Comparison of ENCODE assay signal across 1 cellular context in genomic region chr2:3423492-3424170, GRCh38.
TF ChIP-seq lines count a peak whose summit lies in the region.

No MANE protein-coding gene starts in this region.

TF ChIP-seq in GM23338, 12 proteins besides CTCF, POLR2A, EP300 and RAD21 (continued from another document):
- TF ChIP-seq ZNF462 (CRISPR knock-in tag; IDR thresholded peaks at IDR 0.05) (no peak), NANOG (IDR thresholded peaks at IDR 0.05; ENCODE audit: borderline replicate concordance) (no peak), POLR2AphosphoS5 (IDR thresholded peaks at IDR 0.05; ENCODE audit: low read depth) (no peak), CREB1 (CRISPR knock-in tag; IDR thresholded peaks at IDR 0.05; ENCODE audit: low read depth) (no peak), ZNF331 (CRISPR knock-in tag; IDR thresholded peaks at IDR 0.05; ENCODE audit: low read depth) (no peak), ZNF114 (CRISPR knock-in tag; IDR thresholded peaks at IDR 0.05) (no peak)
TF ChIP-seq in GM23338: peak in this region for 0.
